20 cellular contexts compared by ENCODE assay signal in the genomic region with DNA sequence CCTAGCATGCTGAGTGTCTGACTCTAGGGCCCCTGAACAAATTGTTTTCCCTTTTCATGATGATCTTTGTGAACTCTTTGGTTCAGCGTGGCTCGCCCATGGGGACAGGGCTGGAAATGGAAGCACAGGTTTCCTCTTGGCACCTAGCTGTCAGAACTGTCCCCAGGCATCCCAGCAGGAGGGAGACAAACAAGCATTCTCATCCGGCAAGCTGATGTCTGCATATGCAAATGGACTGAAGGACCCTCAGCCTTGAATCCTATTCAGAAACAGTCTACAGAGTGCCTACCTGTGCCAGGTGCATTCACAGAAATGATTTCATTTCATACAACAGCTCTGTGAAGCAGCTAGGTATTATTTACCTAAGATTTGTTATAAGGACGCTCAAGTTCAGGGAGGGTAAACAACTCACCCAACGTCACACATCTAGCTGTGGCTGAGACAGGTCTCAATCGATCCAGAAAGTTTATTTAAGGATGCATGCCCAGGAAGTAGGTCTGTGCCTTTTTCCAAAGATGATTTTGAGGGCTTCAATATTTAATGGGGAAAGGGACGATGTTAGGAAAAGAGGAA.
A peak's percentile ranks its signal among the peaks of the same experiment; 100 is the strongest.
DNase-seq lines count a peak whose midpoint lies in the region; ATAC-seq and TF ChIP-seq lines count a peak whose summit lies in the region.
"Had no signal": no experiment of that assay in that cellular context is flagged by ENCODE, and none has a peak within 500 bp of the region (broad histone marks: within the 10 kb centered on the region; RNA-seq: fewer than 3 reads in every experiment).

No MANE protein-coding gene starts in this region.

- WGBS in H9 (ENCODE audit: extremely low coverage, insufficient read length, low lambda C conversion rate) = 100% methylated on average over 1 of the region's 7 CpGs
- 100% methylated on average over 1 of the region's 7 CpGs for WGBS in trophoblast cell (ENCODE audit: extremely low coverage, insufficient coverage, insufficient read length)
- 72% methylated on average over 7 of the region's 7 CpGs for WGBS in smooth muscle cell (ENCODE audit: low lambda C conversion rate)

- H3K23me2 ChIP-seq in H9 (ENCODE audit: insufficient read length, low read depth, low read length, poor library complexity, severe bottlenecking) = no peaks in the 10 kb centered on the region

- H3K27me3 Mint-ChIP-seq in H9 (ENCODE audit: low read depth) = peaks cover 4% of the 10 kb centered on the region
- peaks cover 2% of the 10 kb centered on the region for H3K27me3 Mint-ChIP-seq in activated CD8-positive, alpha-beta memory T cell treated with anti-CD3 and anti-CD28 coated beads, Interleukin-2, amount 10 ng/mL, durations not matched to agents 7 days and 5 days
- H3K27me3 Mint-ChIP-seq: activated CD4-positive, alpha-beta T cell treated with anti-CD3 and anti-CD28 coated beads, Interleukin-2, amount 10 ng/mL, durations not matched to agents 7 days and 5 days had no signal

- H3K9me3 ChIP-seq in H9 (ENCODE audit: control insufficient read depth, low read depth, low read length) (no peaks in the 10 kb centered on the region), trophoblast cell (ENCODE audit: insufficient read depth, low read depth, low read length) (peaks cover 2% of the 10 kb centered on the region), smooth muscle cell (replicated peaks; ENCODE audit: low read depth) (no peaks in the 10 kb centered on the region)
- H3K9me3 ChIP-seq: vagina had no signal

- H2BK5ac ChIP-seq in H9 (ENCODE audit: insufficient read length, low read length) (no peak overlapping the region), trophoblast cell (ENCODE audit: low read depth, low read length, poor library complexity) (no peak overlapping the region)

- no peak overlapping the region for H2BK20ac ChIP-seq in H9 (ENCODE audit: low read depth, low read length, poor library complexity, severe bottlenecking)

- H3K23ac ChIP-seq in H9 (ENCODE audit: insufficient read length, low read depth, low read length) (no peak overlapping the region), trophoblast cell (ENCODE audit: low read length) (peak overlapping the region; percentile 50)

- H3K4me3 Mint-ChIP-seq in H9 = peak overlapping the region in 1 of 2 experiments; percentile 47; a peak in 3 of 5 replicates
- H3K4me3 Mint-ChIP-seq in activated CD8-positive, alpha-beta memory T cell treated with anti-CD3 and anti-CD28 coated beads, Interleukin-2, amount 10 ng/mL, durations not matched to agents 7 days and 5 days = no peak overlapping the region
- H3K4me3 Mint-ChIP-seq: activated CD4-positive, alpha-beta T cell treated with anti-CD3 and anti-CD28 coated beads, Interleukin-2, amount 10 ng/mL, durations not matched to agents 7 days and 5 days; naive thymus-derived CD8-positive, alpha-beta T cell had no signal

- H3K27ac Mint-ChIP-seq in H9 = peak overlapping the region in 1 of 3 experiments; percentile 60; a peak in 4 of 7 replicates
- no peak overlapping the region for H3K27ac Mint-ChIP-seq in activated CD8-positive, alpha-beta memory T cell treated with anti-CD3 and anti-CD28 coated beads, Interleukin-2, amount 10 ng/mL, durations not matched to agents 7 days and 5 days
- H3K27ac Mint-ChIP-seq: activated CD4-positive, alpha-beta T cell treated with anti-CD3 and anti-CD28 coated beads, Interleukin-2, amount 10 ng/mL, durations not matched to agents 7 days and 5 days; naive thymus-derived CD8-positive, alpha-beta T cell had no signal

- H3K4ac ChIP-seq in H9 (ENCODE audit: low read depth, low read length) = no peak overlapping the region
- H3K4ac ChIP-seq in trophoblast cell (ENCODE audit: low read depth, low read length) = no peak overlapping the region

- H4K8ac ChIP-seq in H9 (replicated peaks; ENCODE audit: insufficient read length, low read depth, low read length) = no peak overlapping the region
- H4K8ac ChIP-seq in trophoblast cell (ENCODE audit: low read depth, low read length) = no peak overlapping the region

- no peak for TF ChIP-seq CTCF in H9 (conservative IDR thresholded peaks at IDR 0.05)
- no peak for TF ChIP-seq CTCF in smooth muscle cell (IDR thresholded peaks at IDR 0.05; ENCODE audit: borderline replicate concordance, insufficient read depth, poor library complexity, severe bottlenecking)

- no peaks in the 10 kb centered on the region for H4K20me1 ChIP-seq in H9 (ENCODE audit: control insufficient read depth, insufficient read depth, insufficient read length)
- no peaks in the 10 kb centered on the region for H4K20me1 ChIP-seq in smooth muscle cell (ENCODE audit: low read depth)

- H3T11ph ChIP-seq in H9 (ENCODE audit: low read length) = no peak overlapping the region

- H3K79me2 ChIP-seq in H9 (ENCODE audit: insufficient read depth, low read length) (no peaks in the 10 kb centered on the region), trophoblast cell (ENCODE audit: control insufficient read depth, insufficient read depth, low read length, poor library complexity) (no peaks in the 10 kb centered on the region), smooth muscle cell (ENCODE audit: low read depth) (no peaks in the 10 kb centered on the region)

- H4K91ac ChIP-seq in H9 (ENCODE audit: insufficient read length, low read depth, low read length) = no peak overlapping the region
- no peak overlapping the region for H4K91ac ChIP-seq in trophoblast cell (ENCODE audit: low read depth, low read length)

- H3K27me3 ChIP-seq in H9 (ENCODE audit: insufficient read depth, low read length) = no peaks in the 10 kb centered on the region
- H3K27me3 ChIP-seq in trophoblast cell (ENCODE audit: insufficient read depth, low read length) = no peaks in the 10 kb centered on the region
- peaks cover 29% of the 10 kb centered on the region for H3K27me3 ChIP-seq in smooth muscle cell (ENCODE audit: low read depth)
- H3K27me3 ChIP-seq: vagina had no signal

- no peak overlapping the region for H3K14ac ChIP-seq in H9 (ENCODE audit: insufficient read depth, low read length)
- H3K14ac ChIP-seq in trophoblast cell (ENCODE audit: low read length) = no peak overlapping the region

- H3K4me1 ChIP-seq in H9 (ENCODE audit: insufficient read depth, low read length) (0 out of 2 replicates have a peak, but pooled peaks cover 4% of the 10 kb centered on the region), trophoblast cell (ENCODE audit: control insufficient read depth in 1 of 2, insufficient read depth in 2 of 2, low read length in 2 of 2) (peaks cover 0 to 5% of the 10 kb centered on the region in 2 experiments), smooth muscle cell (ENCODE audit: low read depth) (no peaks in the 10 kb centered on the region)
- H3K4me1 ChIP-seq: esophagus muscularis mucosa, vagina had no signal

- H3K9ac ChIP-seq in H9 (ENCODE audit: extremely low read depth, insufficient read length, low read length) (no peak overlapping the region), trophoblast cell (ENCODE audit: low read length) (no peak overlapping the region), smooth muscle cell (ENCODE audit: low read depth) (no peak overlapping the region)

- H2BK12ac ChIP-seq in H9 (ENCODE audit: insufficient read length, low read depth, low read length) (no peak overlapping the region), trophoblast cell (ENCODE audit: low read length) (no peak overlapping the region)

- H3K79me1 ChIP-seq in H9 (ENCODE audit: insufficient read depth, low read depth, low read length, poor library complexity, severe bottlenecking) (no peaks in the 10 kb centered on the region), trophoblast cell (ENCODE audit: low read length) (no peaks in the 10 kb centered on the region)

- no peak overlapping the region for H3K27ac ChIP-seq in H9 (ENCODE audit: insufficient read length, low read depth, low read length)
- H3K27ac ChIP-seq in trophoblast cell (ENCODE audit: low read depth, low read length) = no peak overlapping the region
- no peak overlapping the region for H3K27ac ChIP-seq in smooth muscle cell (ENCODE audit: low read depth)
- H3K27ac ChIP-seq: esophagus muscularis mucosa, vagina had no signal

- no peak overlapping the region for H3K4me3 ChIP-seq in trophoblast cell (ENCODE audit: low read depth, low read length)
- no peak overlapping the region for H3K4me3 ChIP-seq in smooth muscle cell
- H3K4me3 ChIP-seq: esophagus muscularis mucosa, GM12878, vagina had no signal

- DNase-seq in H9 (peak; percentile 56), NCI-H187 treated with DMSO at 0.1 percent for 48 hours (lab: John Stamatoyannopoulos, UW) (peak; percentile 75), NCI-H774 (lab: John Stamatoyannopoulos, UW) (peak; percentile 48), trophoblast cell (no peak), smooth muscle cell (lab: John Stamatoyannopoulos, UW; ENCODE audit: unreplicated experiment) (no peak), SKM-1 treated with dmso at 0.1 percent for 144 hours (lab: John Stamatoyannopoulos, UW; ENCODE audit: unreplicated experiment) (no peak)
- no peak for DNase-seq in activated CD8-positive, alpha-beta memory T cell treated with anti-CD3 and anti-CD28 coated beads, Interleukin-2, amount 10 ng/mL, durations not matched to agents 7 days and 5 days
- DNase-seq: activated CD4-positive, alpha-beta T cell treated with anti-CD3 and anti-CD28 coated beads, Interleukin-2, amount 10 ng/mL, durations not matched to agents 7 days and 5 days; activated gamma-delta T cell treated with Interleukin-2 at 50 U/mL for 16 hours; amygdala; caudate nucleus; GF-D8; Kasumi-1; naive thymus-derived CD8-positive, alpha-beta T cell; NCI-H2171 treated with DMSO at 0.1 percent for 48 hours; stimulated activated CD4-positive, alpha-beta T cell treated with anti-CD3 and anti-CD28 coated beads, Interleukin-2, amount 100 ng/mL, for 48 hours; SW 1271 had no signal

- no peak overlapping the region for H4K12ac ChIP-seq in trophoblast cell (ENCODE audit: low read depth, low read length)

- H3K36me3 ChIP-seq in trophoblast cell (ENCODE audit: control insufficient read depth in 1 of 2, insufficient read depth in 2 of 2, low read length in 2 of 2) (no peaks in the 10 kb centered on the region), smooth muscle cell (ENCODE audit: low read depth) (no peaks in the 10 kb centered on the region)
- H3K36me3 ChIP-seq: esophagus muscularis mucosa, vagina had no signal

- H2AK5ac ChIP-seq in H9 (ENCODE audit: insufficient read length, low read length) = no peak overlapping the region
- no peak overlapping the region for H2AK5ac ChIP-seq in trophoblast cell (ENCODE audit: low read length)

- peaks cover 0 to 3% of the 10 kb centered on the region in 2 experiments; a peak in 1 of 5 replicates for H3K9me3 Mint-ChIP-seq in H9
- H3K9me3 Mint-ChIP-seq in activated CD8-positive, alpha-beta memory T cell treated with anti-CD3 and anti-CD28 coated beads, Interleukin-2, amount 10 ng/mL, durations not matched to agents 7 days and 5 days (ENCODE audit: low read depth) = no peaks in the 10 kb centered on the region
- H3K9me3 Mint-ChIP-seq: activated CD4-positive, alpha-beta T cell treated with anti-CD3 and anti-CD28 coated beads, Interleukin-2, amount 10 ng/mL, durations not matched to agents 7 days and 5 days had no signal

- H3F3A ChIP-seq in smooth muscle cell (ENCODE audit: low read depth) = no peaks in the 10 kb centered on the region

- no peak overlapping the region for H3K56ac ChIP-seq in H9 (ENCODE audit: insufficient read length, low read depth, low read length)

- H3K18ac ChIP-seq in H9 (ENCODE audit: insufficient read length, low read depth, low read length) (no peak overlapping the region), trophoblast cell (ENCODE audit: low read length) (no peak overlapping the region)

- CTCF ChIA-PET in activated CD8-positive, alpha-beta memory T cell treated with anti-CD3 and anti-CD28 coated beads, Interleukin-2, amount 10 ng/mL, durations not matched to agents 7 days and 5 days (lab: Charles Lee) = no interaction called here

- no peak overlapping the region for H2BK15ac ChIP-seq in H9 (ENCODE audit: low read depth, low read length)

- H3K36me3 Mint-ChIP-seq in H9 (ENCODE audit: insufficient read depth in 1 of 3, low read depth in 3 of 3) = no peaks in the 10 kb centered on the region
- H3K36me3 Mint-ChIP-seq in activated CD8-positive, alpha-beta memory T cell treated with anti-CD3 and anti-CD28 coated beads, Interleukin-2, amount 10 ng/mL, durations not matched to agents 7 days and 5 days = no peaks in the 10 kb centered on the region
- H3K36me3 Mint-ChIP-seq: naive thymus-derived CD8-positive, alpha-beta T cell had no signal

- ATAC-seq in activated CD8-positive, alpha-beta memory T cell treated with anti-CD3 and anti-CD28 coated beads, Interleukin-2, amount 10 ng/mL, durations not matched to agents 7 days and 5 days = no peak
- ATAC-seq: GM12878; naive thymus-derived CD8-positive, alpha-beta T cell had no signal

- peaks cover 23 to 34% of the 10 kb centered on the region in 2 experiments for H3K4me1 Mint-ChIP-seq in H9
- no peaks in the 10 kb centered on the region for H3K4me1 Mint-ChIP-seq in activated CD8-positive, alpha-beta memory T cell treated with anti-CD3 and anti-CD28 coated beads, Interleukin-2, amount 10 ng/mL, durations not matched to agents 7 days and 5 days
- H3K4me1 Mint-ChIP-seq: activated CD4-positive, alpha-beta T cell treated with anti-CD3 and anti-CD28 coated beads, Interleukin-2, amount 10 ng/mL, durations not matched to agents 7 days and 5 days; naive thymus-derived CD8-positive, alpha-beta T cell had no signal

- H2AFZ ChIP-seq in H9 (ENCODE audit: low read length) (no peak overlapping the region), trophoblast cell (ENCODE audit: insufficient read depth, low read length, poor library complexity) (no peak overlapping the region), smooth muscle cell (ENCODE audit: low read depth) (no peak overlapping the region)

- H3K4me2 ChIP-seq in H9 (ENCODE audit: insufficient read depth, insufficient read length, low read length) (no peak overlapping the region), trophoblast cell (ENCODE audit: low read length) (no peak overlapping the region), smooth muscle cell (no peak overlapping the region)

- H2BK120ac ChIP-seq in H9 (ENCODE audit: low read depth, low read length, poor library complexity, severe bottlenecking) (no peak overlapping the region), trophoblast cell (ENCODE audit: insufficient read depth, low read length, poor library complexity) (no peak overlapping the region)

- no peak overlapping the region for H4K5ac ChIP-seq in H9 (ENCODE audit: insufficient read length, low read depth, low read length)

Comparison
In these comparisons a context has a peak if more than half of its experiments do, and no peak if none do; other contexts are left out.
1. DNase-seq: peak in H9 (single experiment), NCI-H187 treated with DMSO at 0.1 percent for 48 hours (single experiment) and NCI-H774 (single experiment); none in trophoblast cell (0 of 2), activated CD8-positive, alpha-beta memory T cell treated with anti-CD3 and anti-CD28 coated beads, Interleukin-2, amount 10 ng/mL, durations not matched to agents 7 days and 5 days (single experiment), smooth muscle cell (single experiment) and SKM-1 treated with dmso at 0.1 percent for 144 hours (single experiment).